ENCODE assay signal across 1 cellular context in the genomic region with DNA sequence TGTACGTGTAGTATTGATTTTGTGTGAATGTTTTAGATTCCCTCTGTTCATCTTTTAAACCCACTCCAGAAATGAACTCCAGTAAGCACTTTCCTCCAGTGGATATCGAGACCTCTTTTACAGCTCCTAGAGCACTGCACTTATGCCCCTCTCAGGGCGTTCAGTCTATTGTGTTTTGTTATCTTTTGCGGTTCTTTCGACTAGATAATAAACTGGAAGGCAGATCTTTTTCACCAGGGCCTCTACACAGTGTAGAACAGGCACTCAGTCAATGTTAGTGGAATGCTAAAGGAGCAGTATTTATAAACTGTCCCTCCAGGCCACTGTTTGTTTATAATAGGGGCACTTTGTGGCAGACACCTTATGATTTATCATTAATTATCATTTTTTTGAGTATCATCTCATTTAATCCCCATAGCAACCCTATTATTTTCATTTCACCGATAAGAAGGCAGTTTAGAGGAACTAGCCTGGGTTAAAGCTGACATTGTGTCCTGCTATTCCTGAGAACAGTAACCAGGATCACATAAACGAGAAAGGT.
TF ChIP-seq lines count a peak whose summit lies in the region.

No MANE protein-coding gene starts in this region.

TF ChIP-seq in SK-N-SH treated with all-trans-retinoic acid at 6 μM for 48 hours, 23 proteins besides CTCF, POLR2A, EP300 and RAD21 (continued from another document):
- TF ChIP-seq, protein P1, sequence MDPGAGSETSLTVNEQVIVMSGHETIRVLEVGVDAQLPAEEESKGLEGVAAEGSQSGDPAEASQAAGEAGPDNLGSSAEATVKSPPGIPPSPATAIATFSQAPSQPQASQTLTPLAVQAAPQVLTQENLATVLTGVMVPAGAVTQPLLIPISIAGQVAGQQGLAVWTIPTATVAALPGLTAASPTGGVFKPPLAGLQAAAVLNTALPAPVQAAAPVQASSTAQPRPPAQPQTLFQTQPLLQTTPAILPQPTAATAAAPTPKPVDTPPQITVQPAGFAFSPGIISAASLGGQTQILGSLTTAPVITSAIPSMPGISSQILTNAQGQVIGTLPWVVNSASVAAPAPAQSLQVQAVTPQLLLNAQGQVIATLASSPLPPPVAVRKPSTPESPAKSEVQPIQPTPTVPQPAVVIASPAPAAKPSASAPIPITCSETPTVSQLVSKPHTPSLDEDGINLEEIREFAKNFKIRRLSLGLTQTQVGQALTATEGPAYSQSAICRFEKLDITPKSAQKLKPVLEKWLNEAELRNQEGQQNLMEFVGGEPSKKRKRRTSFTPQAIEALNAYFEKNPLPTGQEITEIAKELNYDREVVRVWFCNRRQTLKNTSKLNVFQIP (CRISPR knock-in tag; IDR thresholded peaks at IDR 0.05; ENCODE audit: borderline replicate concordance, low read depth), result no peak
- TF ChIP-seq ESRRG (CRISPR knock-in tag; IDR thresholded peaks at IDR 0.05) (no peak), ZFP3 (CRISPR knock-in tag; IDR thresholded peaks at IDR 0.05) (no peak), TCF4 (CRISPR knock-in tag; IDR thresholded peaks at IDR 0.05; ENCODE audit: borderline replicate concordance) (no peak), CSDC2 (CRISPR knock-in tag; IDR thresholded peaks at IDR 0.05) (no peak), RARB (CRISPR knock-in tag; IDR thresholded peaks at IDR 0.05) (no peak)
